10 cellular contexts compared by ENCODE assay signal in the genomic region with DNA sequence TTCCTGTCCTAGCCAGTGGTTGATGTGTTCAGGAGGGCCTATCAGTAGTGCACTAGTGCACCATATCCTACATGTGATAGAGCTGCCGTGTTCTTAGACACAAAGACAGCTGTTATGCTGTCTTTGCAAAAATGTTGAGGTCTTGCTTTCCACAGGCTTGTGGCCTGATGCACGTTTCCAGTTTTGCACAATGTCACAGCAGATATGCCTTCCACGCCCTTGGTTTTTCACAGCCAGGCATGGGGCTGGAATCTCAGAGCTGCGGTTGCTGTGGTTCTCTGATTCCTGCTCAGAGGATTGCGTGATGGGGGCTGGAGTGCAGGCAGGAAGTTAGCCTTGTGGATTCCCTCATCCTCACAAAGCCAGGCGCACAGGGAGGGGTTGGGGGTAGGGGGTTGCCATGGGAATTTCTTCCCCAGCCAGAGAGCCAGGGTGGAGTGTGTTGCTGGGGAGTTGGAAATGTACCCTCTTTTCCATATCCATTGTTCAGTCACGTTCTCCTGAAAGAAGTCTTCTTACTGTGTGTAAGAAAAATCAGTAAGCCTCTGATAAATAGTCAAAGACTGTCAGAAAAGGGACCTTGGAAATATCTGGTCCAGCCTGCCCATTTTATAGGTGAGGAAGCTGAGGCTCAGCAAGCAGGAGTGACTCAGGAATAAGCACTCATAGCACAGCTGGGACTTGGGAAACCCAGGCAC.
A peak's percentile ranks its signal among the peaks of the same experiment; 100 is the strongest.
DNase-seq lines count a peak whose midpoint lies in the region; ATAC-seq, FAIRE-seq and TF ChIP-seq lines count a peak whose summit lies in the region.
"Had no signal": no experiment of that assay in that cellular context is flagged by ENCODE, and none has a peak within 500 bp of the region (broad histone marks: within the 10 kb centered on the region; RNA-seq: fewer than 3 reads in every experiment).

No MANE protein-coding gene starts in this region.

- no peak for ATAC-seq in left cardiac atrium
- ATAC-seq in GM21367 (IDR thresholded peaks at IDR 0.05; ENCODE audit: unreplicated experiment), result no peak
- ATAC-seq: activated T-cell treated with anti-CD3 and anti-CD28 coated beads, Interleukin-2, amount 50 U/mL, for 4 hours had no signal

- no peak for TF ChIP-seq POLR2A in vagina (IDR thresholded peaks at IDR 0.05)

- no peaks in the 10 kb centered on the region for H3K36me3 ChIP-seq in right atrium auricular region
- H3K36me3 ChIP-seq in vagina, result no peaks in the 10 kb centered on the region

- no peak for DNase-seq in right atrium auricular region (ENCODE audit: low spot score)
- DNase-seq in left cardiac atrium, result no peak
- DNase-seq in immature natural killer cell, result no peak
- no peak for DNase-seq in vagina (ENCODE audit: extremely low spot score in 2 of 2)
- DNase-seq in DMS53 treated with DMSO at 0.1 percent for 48 hours (lab: John Stamatoyannopoulos, UW; ENCODE audit: unreplicated experiment), result no peak
- DNase-seq in D721Med (ENCODE audit: insufficient read length, low spot score), result no peak
- DNase-seq: activated T-cell treated with anti-CD3 and anti-CD28 coated beads, Interleukin-2, amount 50 U/mL, for 4 hours had no signal

- peaks cover 0 to 4% (median 3%) of the 10 kb centered on the region in 3 donors for H3K27me3 Mint-ChIP-seq in immature natural killer cell (ENCODE audit: low read depth in 3 of 3)

- H3K4me1 Mint-ChIP-seq in immature natural killer cell, result peaks cover 95 to 96% of the 10 kb centered on the region in 2 donors

- no peaks in the 10 kb centered on the region for H3K9me3 ChIP-seq in right atrium auricular region
- no peaks in the 10 kb centered on the region for H3K9me3 ChIP-seq in vagina

- peak overlapping the region; percentile 10 to 17 for H3K27ac ChIP-seq in right atrium auricular region
- peak overlapping the region; percentile 91 for H3K27ac ChIP-seq in VCaP
- peak overlapping the region; percentile 87 for H3K27ac ChIP-seq in vagina

- H3K4me3 Mint-ChIP-seq in immature natural killer cell, result peak overlapping the region in 4 of 5 donors; percentile 18 to 53 (median 36)
- H3K4me3 Mint-ChIP-seq: activated T-cell treated with anti-CD3 and anti-CD28 coated beads, Interleukin-2, amount 50 U/mL, for 4 hours had no signal

- H3K36me3 Mint-ChIP-seq in immature natural killer cell, result no peaks in the 10 kb centered on the region

- TF ChIP-seq CTCF in right atrium auricular region (IDR thresholded peaks at IDR 0.05) (no peak), VCaP (conservative IDR thresholded peaks at IDR 0.05) (no peak), vagina (IDR thresholded peaks at IDR 0.05) (no peak), D721Med (IDR thresholded peaks at IDR 0.05; ENCODE audit: insufficient read depth, missing control alignments) (no peak)

- peaks cover 0 to 95% of the 10 kb centered on the region in 2 donors for H3K4me1 ChIP-seq in right atrium auricular region
- H3K4me1 ChIP-seq in vagina, result peaks cover 100% of the 10 kb centered on the region

- H3K27me3 ChIP-seq in right atrium auricular region (no peaks in the 10 kb centered on the region), vagina (no peaks in the 10 kb centered on the region)

- no peak for FAIRE-seq in D721Med (lab: Jason Lieb, UNC)
- FAIRE-seq: islet of Langerhans had no signal

- H3K4me3 ChIP-seq in right atrium auricular region (no peak overlapping the region), vagina (no peak overlapping the region)

- intact Hi-C loops in left cardiac atrium (cut with DNase I) (no loop called here), vagina (cut with DNase I) (no loop called here)

- no peaks in the 10 kb centered on the region for H3K9me3 Mint-ChIP-seq in immature natural killer cell
- H3K9me3 Mint-ChIP-seq: activated T-cell treated with anti-CD3 and anti-CD28 coated beads, Interleukin-2, amount 50 U/mL, for 4 hours had no signal

- peak overlapping the region in 4 of 6 donors; percentile 48 to 80 (median 72) for H3K27ac Mint-ChIP-seq in immature natural killer cell

Comparison
In these comparisons a context has a peak if more than half of its experiments do, and no peak if none do; other contexts are left out.
1. H3K27ac ChIP-seq: peak in every context shown above with its lines; median percentile 91 in VCaP; 87 in vagina; 14 in right atrium auricular region.